Comparison of ENCODE assay signal across 8 cellular contexts in genomic region chr11:58572906-58573305, GRCh38. TPM values are rescaled to one million over a fixed set of nuclear protein-coding genes. Genes with fewer than 3 reads are reported as not detected.
A peak's percentile ranks its signal among the peaks of the same experiment; 100 is the strongest.
DNase-seq lines count a peak whose midpoint lies in the region; ATAC-seq and TF ChIP-seq lines count a peak whose summit lies in the region.
"Not testable (repeated sequence)": the region's sequence is repeated elsewhere in the genome, so short reads cannot be mapped to it uniquely, and the experiment has no call there.

No MANE protein-coding gene starts in this region.

- peak overlapping the region; percentile 89 for H3K4me2 ChIP-seq in Karpas-422 (ENCODE audit: low read depth, low read length, poor library complexity, severe bottlenecking)

- intact Hi-C loops in CD4-positive, alpha-beta T cell (cut with DNase I, micrococcal nuclease) = loop anchor here in 1 of 2 experiments (5.0 to 10.0 kb wide), 3 partner anchors 34 to 1042 kb away; partner anchors contain the start of genes FAM111A and OSBP
- intact Hi-C loops in activated T-helper 2 cell treated with anti-CD3 and anti-CD28 coated beads, Interferon-gamma antibody, Interleukin-2, Interleukin-4, amounts not matched to agents 10 μg/mL and 5 μg/mL and 100 μg/mL, durations not matched to agents 14 hours and 24 hours and 36 hours (cut with micrococcal nuclease) = loop anchor here (1.0 to 10.0 kb wide), 5 partner anchors 24 to 1038 kb away; partner anchors contain the start of genes SMTNL1 and TIMM10
- intact Hi-C loops in left lung (cut with DNase I) = not testable (repeated sequence)

- H3K27me3 ChIP-seq in CD4-positive, alpha-beta T cell (ENCODE audit: control insufficient read depth, insufficient read depth, low read length); Karpas-422 (ENCODE audit: low read length); left lung; skeletal muscle tissue (ENCODE audit: control insufficient read depth in 3 of 3, insufficient read depth in 3 of 3, low read length in 3 of 3); upper lobe of left lung: not testable (repeated sequence)

- peak overlapping the region; percentile 99 for H3K27ac Mint-ChIP-seq in CD4-positive, alpha-beta T cell
- H3K27ac Mint-ChIP-seq in T-helper 17 cell = peak overlapping the region; percentile 100
- H3K27ac Mint-ChIP-seq in activated T-helper 2 cell treated with anti-CD3 and anti-CD28 coated beads, Interferon-gamma antibody, Interleukin-2, Interleukin-4, amounts not matched to agents 10 μg/mL and 5 μg/mL and 100 μg/mL, durations not matched to agents 14 hours and 24 hours and 36 hours = peak overlapping the region; percentile 100

- H3K27ac ChIP-seq in CD4-positive, alpha-beta T cell (ENCODE audit: low read depth, low read length) = peak overlapping the region; percentile 100
- H3K27ac ChIP-seq in Karpas-422 (ENCODE audit: low read length) = peak overlapping the region; percentile 97
- H3K27ac ChIP-seq in coronary artery = peak overlapping the region; percentile 48 to 56
- H3K27ac ChIP-seq in left lung = peak overlapping the region; percentile 4 to 99
- peak overlapping the region; percentile 100 for H3K27ac ChIP-seq in skeletal muscle tissue (ENCODE audit: low read depth, low read length)
- H3K27ac ChIP-seq in upper lobe of left lung = peak overlapping the region; percentile 37 to 100 (median 85)

- peak overlapping the region; percentile 85; the same call in 1 of the 2 replicates for H3K4me3 ChIP-seq in Karpas-422 (ENCODE audit: low read length)
- not testable (repeated sequence) for H3K4me3 ChIP-seq in coronary artery; skeletal muscle tissue (ENCODE audit: low read length in 3 of 3)
- H3K4me3 ChIP-seq in left lung = peak overlapping the region in 1 of 2 donors; percentile 24
- H3K4me3 ChIP-seq in upper lobe of left lung = peak overlapping the region in 2 of 4 donors; percentile 4 to 6

- peaks cover 58% of the 10 kb centered on the region for H3K36me3 Mint-ChIP-seq in CD4-positive, alpha-beta T cell (ENCODE audit: low read depth)
- H3K36me3 Mint-ChIP-seq in T-helper 17 cell (ENCODE audit: low read depth) = peaks cover 12% of the 10 kb centered on the region
- peaks cover 55% of the 10 kb centered on the region for H3K36me3 Mint-ChIP-seq in activated T-helper 2 cell treated with anti-CD3 and anti-CD28 coated beads, Interferon-gamma antibody, Interleukin-2, Interleukin-4, amounts not matched to agents 10 μg/mL and 5 μg/mL and 100 μg/mL, durations not matched to agents 14 hours and 24 hours and 36 hours (ENCODE audit: low read depth)

- H3K36me3 ChIP-seq in Karpas-422 (ENCODE audit: insufficient read depth, low read length) (peaks cover 25% of the 10 kb centered on the region; the same call in 1 of the 2 replicates), left lung (peaks cover 0 to 23% of the 10 kb centered on the region in 2 donors), skeletal muscle tissue (ENCODE audit: control insufficient read depth in 3 of 3, insufficient read depth in 3 of 3, low read length in 3 of 3) (peaks cover 8 to 10% (median 10%) of the 10 kb centered on the region in 3 donors), upper lobe of left lung (peaks cover 0 to 24% (median 10%) of the 10 kb centered on the region in 4 donors)

- H3K9me2 ChIP-seq in Karpas-422 (replicated peaks; ENCODE audit: insufficient read depth, low read length) = not testable (repeated sequence)

- H3K4me1 ChIP-seq in Karpas-422 (ENCODE audit: low read length) = peaks cover 63% of the 10 kb centered on the region
- peaks cover 20 to 67% of the 10 kb centered on the region in 2 donors for H3K4me1 ChIP-seq in left lung
- peaks cover 28 to 33% (median 32%) of the 10 kb centered on the region in 3 donors for H3K4me1 ChIP-seq in skeletal muscle tissue (ENCODE audit: control insufficient read depth in 3 of 3, insufficient read depth in 3 of 3, low read length in 3 of 3)
- peaks cover 34 to 45% (median 37%) of the 10 kb centered on the region in 4 donors for H3K4me1 ChIP-seq in upper lobe of left lung

- peak overlapping the region; percentile 98; the same call in 1 of the 2 replicates for H3K9ac ChIP-seq in Karpas-422 (ENCODE audit: low read length)
- not testable (repeated sequence) for H3K9ac ChIP-seq in skeletal muscle tissue (ENCODE audit: low read depth in 1 of 3, low read length in 3 of 3)

- H3K4me1 Mint-ChIP-seq in CD4-positive, alpha-beta T cell (ENCODE audit: low read depth) = peaks cover 78% of the 10 kb centered on the region
- H3K4me1 Mint-ChIP-seq in T-helper 17 cell = peaks cover 54% of the 10 kb centered on the region
- H3K4me1 Mint-ChIP-seq in activated T-helper 2 cell treated with anti-CD3 and anti-CD28 coated beads, Interferon-gamma antibody, Interleukin-2, Interleukin-4, amounts not matched to agents 10 μg/mL and 5 μg/mL and 100 μg/mL, durations not matched to agents 14 hours and 24 hours and 36 hours (ENCODE audit: low read depth) = peaks cover 50% of the 10 kb centered on the region

- peaks cover 90% of the 10 kb centered on the region for H3K79me2 ChIP-seq in Karpas-422 (ENCODE audit: low read length)

- TF ChIP-seq POLR2A in upper lobe of left lung (IDR thresholded peaks at IDR 0.05) = not testable (repeated sequence)

- TF ChIP-seq EP300 in upper lobe of left lung (IDR thresholded peaks at IDR 0.05) = not testable (repeated sequence)

- not testable (repeated sequence) for ATAC-seq in CD4-positive, alpha-beta T cell (ENCODE audit: poor library complexity); T-helper 17 cell; left lung; upper lobe of left lung (ENCODE audit: low FRiP score in 2 of 2)

- H4K20me1 ChIP-seq in Karpas-422 (ENCODE audit: insufficient read depth, low read depth, low read length) = not testable (repeated sequence)

- not testable (repeated sequence) for H3K27me3 Mint-ChIP-seq in CD4-positive, alpha-beta T cell; T-helper 17 cell; activated T-helper 2 cell treated with anti-CD3 and anti-CD28 coated beads, Interferon-gamma antibody, Interleukin-2, Interleukin-4, amounts not matched to agents 10 μg/mL and 5 μg/mL and 100 μg/mL, durations not matched to agents 14 hours and 24 hours and 36 hours (ENCODE audit: low read depth)

- H2AFZ ChIP-seq in Karpas-422 (ENCODE audit: low read length) = not testable (repeated sequence)

- not testable (repeated sequence) for H3K9me3 Mint-ChIP-seq in CD4-positive, alpha-beta T cell; activated T-helper 2 cell treated with anti-CD3 and anti-CD28 coated beads, Interferon-gamma antibody, Interleukin-2, Interleukin-4, amounts not matched to agents 10 μg/mL and 5 μg/mL and 100 μg/mL, durations not matched to agents 14 hours and 24 hours and 36 hours

- H3K4me3 Mint-ChIP-seq in CD4-positive, alpha-beta T cell = peak overlapping the region; percentile 95
- H3K4me3 Mint-ChIP-seq in T-helper 17 cell = peak overlapping the region; percentile 98
- peak overlapping the region; percentile 90 for H3K4me3 Mint-ChIP-seq in activated T-helper 2 cell treated with anti-CD3 and anti-CD28 coated beads, Interferon-gamma antibody, Interleukin-2, Interleukin-4, amounts not matched to agents 10 μg/mL and 5 μg/mL and 100 μg/mL, durations not matched to agents 14 hours and 24 hours and 36 hours (ENCODE audit: low read depth)

- not testable (repeated sequence) for TF ChIP-seq CTCF in CD4-positive, alpha-beta T cell (IDR thresholded peaks at IDR 0.05); coronary artery (IDR thresholded peaks at IDR 0.05); left lung (IDR thresholded peaks at IDR 0.05); upper lobe of left lung (IDR thresholded peaks at IDR 0.05)

- not testable (repeated sequence) for H3K9me3 ChIP-seq in CD4-positive, alpha-beta T cell (ENCODE audit: control insufficient read depth, low read length); Karpas-422 (ENCODE audit: low read length); T-helper 17 cell (ENCODE audit: control insufficient read depth, low read length, poor library complexity, severe bottlenecking); left lung; skeletal muscle tissue (ENCODE audit: control insufficient read depth in 3 of 3, low read length in 3 of 3); upper lobe of left lung

- CTCF ChIA-PET in CD4-positive, alpha-beta T cell (lab: Charles Lee) = interaction anchor here (0.8 to 1.1 kb wide), 2 partner anchors 12 to 17 kb away, joined by 3 read pairs; no protein-coding TSS in a partner anchor

- not testable (repeated sequence) for DNase-seq in CD4-positive, alpha-beta T cell; Karpas-422; T-helper 17 cell; activated T-helper 2 cell treated with anti-CD3 and anti-CD28 coated beads, Interferon-gamma antibody, Interleukin-2, Interleukin-4, amounts not matched to agents 10 μg/mL and 5 μg/mL and 100 μg/mL, durations not matched to agents 14 hours and 24 hours and 36 hours (ENCODE audit: low spot score); coronary artery (ENCODE audit: low spot score); left lung; upper lobe of left lung

- POLR2A ChIA-PET in CD4-positive, alpha-beta T cell (lab: Charles Lee) = interaction anchor here (0.7 to 1.7 kb wide), 11 partner anchors 9 to 831 kb away, joined by 3 to 9 read pairs (median 4); partner anchors contain the start of gene SELENOH

- 91 to 92% methylated on average over 14 of the region's 14 CpGs for WGBS in upper lobe of left lung, 2 donors

RNA-seq across cellular contexts. Expression of gene LPXN, which starts 2.8 kb away (rescaled TPM):
- total RNA-seq in CD4-positive, alpha-beta T cell = 10 to 100 TPM; 35.5 to 36.3 TPM
- total RNA-seq in Karpas-422 (2014; rRNA removed; shearing (Covaris generic); ENCODE audit: low replicate concordance) = 127 and 179 TPM in 2 replicates
- total RNA-seq in T-helper 17 cell = 10 to 100 TPM; 92.8 to 99.8 TPM
- 115 and 129 TPM in 2 replicates for total RNA-seq in activated T-helper 2 cell treated with anti-CD3 and anti-CD28 coated beads, Interferon-gamma antibody, Interleukin-2, Interleukin-4, amounts not matched to agents 10 μg/mL and 5 μg/mL and 100 μg/mL, durations not matched to agents 14 hours and 24 hours and 36 hours
- total RNA-seq in left lung = 10 to 100 TPM; 18.9 to 43.8 TPM
- total RNA-seq in skeletal muscle tissue = 4.2 TPM
- total RNA-seq in upper lobe of left lung = 10 to 100 TPM; 17.2 to 52.8 (median 34.1) TPM

RNA-seq across cellular contexts. Expression of gene ZFP91, which starts 6.0 kb away (rescaled TPM):
- total RNA-seq in CD4-positive, alpha-beta T cell = 10 to 100 TPM; 46.5 to 46.7 TPM
- total RNA-seq in Karpas-422 (2014; rRNA removed; shearing (Covaris generic); ENCODE audit: low replicate concordance) = 30.7 and 49.4 TPM in 2 replicates
- 10 to 100 TPM; 36.1 to 43.2 TPM for total RNA-seq in T-helper 17 cell
- 57.7 and 59.3 TPM in 2 replicates for total RNA-seq in activated T-helper 2 cell treated with anti-CD3 and anti-CD28 coated beads, Interferon-gamma antibody, Interleukin-2, Interleukin-4, amounts not matched to agents 10 μg/mL and 5 μg/mL and 100 μg/mL, durations not matched to agents 14 hours and 24 hours and 36 hours
- total RNA-seq in left lung = 10 to 100 TPM; 41.3 to 50.1 TPM
- 27.7 TPM for total RNA-seq in skeletal muscle tissue
- total RNA-seq in upper lobe of left lung = 10 to 100 TPM; 21.0 to 53.2 (median 40.9) TPM

RNA-seq across cellular contexts. Expression of gene CNTF, which starts 49.6 kb away (rescaled TPM):
- 1 to 10 TPM; 3.1 to 3.9 TPM for total RNA-seq in CD4-positive, alpha-beta T cell
- total RNA-seq in Karpas-422 (2014; rRNA removed; shearing (Covaris generic); ENCODE audit: low replicate concordance) = 0.76 and 4.1 TPM in 2 replicates
- 1 to 10 TPM; 3.8 to 4.3 TPM for total RNA-seq in T-helper 17 cell
- 3.4 and 4.0 TPM in 2 replicates for total RNA-seq in activated T-helper 2 cell treated with anti-CD3 and anti-CD28 coated beads, Interferon-gamma antibody, Interleukin-2, Interleukin-4, amounts not matched to agents 10 μg/mL and 5 μg/mL and 100 μg/mL, durations not matched to agents 14 hours and 24 hours and 36 hours
- 1 to 10 TPM in 1 of 2 donors, under 1 TPM in 1; 0.47 to 1.9 TPM for total RNA-seq in left lung
- 1.6 TPM for total RNA-seq in skeletal muscle tissue
- total RNA-seq in upper lobe of left lung = 1 to 10 TPM in 5 of 6 donors, under 1 TPM in 1; 0.33 to 5.4 (median 1.4) TPM
